Comparison of ENCODE assay signal across 8 cellular contexts in genomic region chr9:88578486-88579362, GRCh38. TPM values are rescaled to one million over a fixed set of nuclear protein-coding genes. Genes with fewer than 3 reads are reported as not detected.
A peak's percentile ranks its signal among the peaks of the same experiment; 100 is the strongest.
DNase-seq lines count a peak whose midpoint lies in the region; ATAC-seq and TF ChIP-seq lines count a peak whose summit lies in the region.

No MANE protein-coding gene starts in this region.

- peaks cover 7% of the 10 kb centered on the region for H3K4me1 Mint-ChIP-seq in T-helper 1 cell treated with Interleukin-12 subunit alpha and Interleukin-12 subunit beta and Interleukin-4 antibody, amounts not matched to agents 30 μg/mL and 1 μg/mL, for 36 hours (ENCODE audit: low read depth)

- no peak overlapping the region for H3K27ac Mint-ChIP-seq in T-helper 1 cell treated with Interleukin-12 subunit alpha and Interleukin-12 subunit beta and Interleukin-4 antibody, amounts not matched to agents 30 μg/mL and 1 μg/mL, for 36 hours

- no peaks in the 10 kb centered on the region for H3K9me3 Mint-ChIP-seq in T-helper 1 cell treated with Interleukin-12 subunit alpha and Interleukin-12 subunit beta and Interleukin-4 antibody, amounts not matched to agents 30 μg/mL and 1 μg/mL, for 36 hours

- peaks cover 4% of the 10 kb centered on the region for H3K4me1 ChIP-seq in left ventricle myocardium inferior

- ATAC-seq in GM21423 (IDR thresholded peaks at IDR 0.05; ENCODE audit: unreplicated experiment) (peak; percentile 78), HG03571 (IDR thresholded peaks at IDR 0.05; ENCODE audit: unreplicated experiment) (no peak)

- DNase-seq in DMS114 treated with DMSO at 0.1 percent for 48 hours (lab: John Stamatoyannopoulos, UW; ENCODE audit: unreplicated experiment) (peak; percentile 33), HuH-7.5 (ENCODE audit: low spot score) (peak; percentile 68), amniotic stem cell (lab: John Stamatoyannopoulos, UW) (peak; percentile 56), left ventricle myocardium inferior (peak; percentile 75), retina (peak; percentile 89)

- H3K36me3 Mint-ChIP-seq in T-helper 1 cell treated with Interleukin-12 subunit alpha and Interleukin-12 subunit beta and Interleukin-4 antibody, amounts not matched to agents 30 μg/mL and 1 μg/mL, for 36 hours (ENCODE audit: low read depth) = no peaks in the 10 kb centered on the region

- peaks cover 15% of the 10 kb centered on the region for H3K27me3 Mint-ChIP-seq in T-helper 1 cell treated with Interleukin-12 subunit alpha and Interleukin-12 subunit beta and Interleukin-4 antibody, amounts not matched to agents 30 μg/mL and 1 μg/mL, for 36 hours (ENCODE audit: low read depth)

- H3K36me3 ChIP-seq in left ventricle myocardium inferior = no peaks in the 10 kb centered on the region

- H3K9me3 ChIP-seq in left ventricle myocardium inferior (replicated peaks) = no peaks in the 10 kb centered on the region

- H3K4me3 Mint-ChIP-seq in T-helper 1 cell treated with Interleukin-12 subunit alpha and Interleukin-12 subunit beta and Interleukin-4 antibody, amounts not matched to agents 30 μg/mL and 1 μg/mL, for 36 hours = peak overlapping the region; percentile 50

- no peak overlapping the region for H3K27ac ChIP-seq in left ventricle myocardium inferior (replicated peaks)

- intact Hi-C loops in left ventricle myocardium inferior (cut with micrococcal nuclease) = no loop called here

- peak overlapping the region; percentile 28 for H3K4me3 ChIP-seq in left ventricle myocardium inferior

- peak; percentile 98 for TF ChIP-seq CTCF in left ventricle myocardium inferior (IDR thresholded peaks at IDR 0.05; ENCODE audit: borderline replicate concordance)

- H3K27me3 ChIP-seq in left ventricle myocardium inferior (ENCODE audit: low read depth) = peaks cover 5% of the 10 kb centered on the region

RNA-seq across cellular contexts. Expression of gene NXNL2, which starts 43.7 kb away (rescaled TPM):
- 0.30 TPM for total RNA-seq in left ventricle myocardium inferior

Comparison
In these comparisons a context has a peak if more than half of its experiments do, and no peak if none do; other contexts are left out.
1. DNase-seq: peak in every context shown above with its lines; median percentile 89 in retina; 75 in left ventricle myocardium inferior; 68 in HuH-7.5; 56 in amniotic stem cell; 33 in DMS114 treated with DMSO at 0.1 percent for 48 hours.